ENCODE assay signal across 1 cellular context in genomic region chr3:61954097-61954528, GRCh38.
TF ChIP-seq lines count a peak whose summit lies in the region.

No MANE protein-coding gene starts in this region.

TF ChIP-seq in GM23338, 12 proteins besides CTCF, POLR2A, EP300 and RAD21 (continued from another document):
- TF ChIP-seq ZNF462 (CRISPR knock-in tag; IDR thresholded peaks at IDR 0.05) = no peak
- TF ChIP-seq JUNB (IDR thresholded peaks at IDR 0.05; ENCODE audit: unreplicated experiment) = no peak
- no peak for TF ChIP-seq POLR2AphosphoS5 (IDR thresholded peaks at IDR 0.05; ENCODE audit: low read depth)
- TF ChIP-seq ZNF114 (CRISPR knock-in tag; IDR thresholded peaks at IDR 0.05) = no peak
- no peak for TF ChIP-seq ZNF331 (CRISPR knock-in tag; IDR thresholded peaks at IDR 0.05; ENCODE audit: low read depth)
- TF ChIP-seq EZH2phosphoT487 (IDR thresholded peaks at IDR 0.05; ENCODE audit: unreplicated experiment) = no peak
